ENCODE assay signal across 1 cellular context in genomic region chr1:151762941-151763921, GRCh38.
A peak's percentile ranks its signal among the peaks of the same experiment; 100 is the strongest.
TF ChIP-seq lines count a peak whose summit lies in the region.

Gene MRPL9, minus strand, starts transcription at chr1:151763496. Its CDS starts 17 bp downstream, at chr1:151763479.

TF ChIP-seq in HEK293, 187 proteins besides CTCF, POLR2A, EP300 and RAD21 (continued from another document and continues in another):
- TF ChIP-seq ZBTB10 (tag by site-specific recombination; IDR thresholded peaks at IDR 0.05) (peak; percentile 72; the same call in 1 of the 2 replicates), ZNF132 (tag by site-specific recombination; IDR thresholded peaks at IDR 0.05; ENCODE audit: borderline replicate concordance) (no peak), HOXC10 (CRISPR knock-in tag; IDR thresholded peaks at IDR 0.05) (0 out of 2 replicates have a peak, but pooled peaks have one; percentile 16), ZNF341 (tag by site-specific recombination; IDR thresholded peaks at IDR 0.05; ENCODE audit: low read depth) (peak; percentile 17; the same call in 1 of the 2 replicates), HIC1 (tag by site-specific recombination; IDR thresholded peaks at IDR 0.05) (no peak), ZNF404 (tag by site-specific recombination; IDR thresholded peaks at IDR 0.05) (no peak), ZNF48 (tag by site-specific recombination; IDR thresholded peaks at IDR 0.05) (no peak), ZNF426 (tag by site-specific recombination; IDR thresholded peaks at IDR 0.05) (no peak), ZNF184 (tag by site-specific recombination; IDR thresholded peaks at IDR 0.05) (no peak), ZNF596 (tag by site-specific recombination; IDR thresholded peaks at IDR 0.05) (no peak), PRDM2 (tag by site-specific recombination; IDR thresholded peaks at IDR 0.05; ENCODE audit: borderline replicate concordance) (no peak), ZNF18 (tag by site-specific recombination; IDR thresholded peaks at IDR 0.05) (no peak), PRDM1 (tag by site-specific recombination; IDR thresholded peaks at IDR 0.05) (peak; percentile 92), ZNF510 (tag by site-specific recombination; IDR thresholded peaks at IDR 0.05; ENCODE audit: insufficient replicate concordance) (no peak), ZNF621 (tag by site-specific recombination; IDR thresholded peaks at IDR 0.05) (no peak), ZNF791 (tag by site-specific recombination; IDR thresholded peaks at IDR 0.05) (no peak), ZFP3 (tag by site-specific recombination; IDR thresholded peaks at IDR 0.05; ENCODE audit: low read depth) (no peak), ZNF76 (tag by site-specific recombination; IDR thresholded peaks at IDR 0.05; ENCODE audit: borderline replicate concordance, low read depth) (peak; percentile 51; the same call in 1 of the 2 replicates), ZNF362 (tag by site-specific recombination; IDR thresholded peaks at IDR 0.05) (no peak), REPIN1 (tag by site-specific recombination; IDR thresholded peaks at IDR 0.05; ENCODE audit: low read depth) (no peak), ZNF423 (tag by site-specific recombination; IDR thresholded peaks at IDR 0.05) (no peak), ZNF670 (tag by site-specific recombination; IDR thresholded peaks at IDR 0.05; ENCODE audit: low read depth) (no peak), ZBTB20 (tag by site-specific recombination; IDR thresholded peaks at IDR 0.05) (peak; percentile 46; the same call in 1 of the 2 replicates), INSM2 (tag by site-specific recombination; IDR thresholded peaks at IDR 0.05) (no peak), ZNF112 (tag by site-specific recombination; IDR thresholded peaks at IDR 0.05) (no peak), ZNF610 (tag by site-specific recombination; IDR thresholded peaks at IDR 0.05; ENCODE audit: borderline replicate concordance) (0 out of 2 replicates have a peak, but pooled peaks have one; percentile 81), ZNF26 (tag by site-specific recombination; IDR thresholded peaks at IDR 0.05) (no peak), ZNF639 (tag by site-specific recombination; IDR thresholded peaks at IDR 0.05) (peak; percentile 66), HOXD13 (CRISPR knock-in tag; IDR thresholded peaks at IDR 0.05; ENCODE audit: borderline replicate concordance) (no peak), ZNF518A (tag by site-specific recombination; conservative IDR thresholded peaks at IDR 0.05; ENCODE audit: low read depth) (peak; percentile 51), ZNF560 (tag by site-specific recombination; IDR thresholded peaks at IDR 0.05; ENCODE audit: borderline replicate concordance) (no peak)
